In genomic region chr5:150624334-150625163, GRCh38 we compare ENCODE assay signal across 8 cellular contexts. TPM values are rescaled to one million over a fixed set of nuclear protein-coding genes. Genes with fewer than 3 reads are reported as not detected.
DNase-seq lines count a peak whose midpoint lies in the region; ATAC-seq, FAIRE-seq and TF ChIP-seq lines count a peak whose summit lies in the region.

No MANE protein-coding gene starts in this region.

- peak overlapping the region in 5 of 8 donors; percentile 13 to 81 (median 73) for H3K27ac Mint-ChIP-seq in CD8-positive, alpha-beta memory T cell
- H3K27ac Mint-ChIP-seq in MCF 10A (ENCODE audit: low read depth, unreplicated experiment), result no peak overlapping the region

- peak; percentile 36 for ATAC-seq in GM21723 (IDR thresholded peaks at IDR 0.05; ENCODE audit: unreplicated experiment)
- ATAC-seq in GM21447 (IDR thresholded peaks at IDR 0.05; ENCODE audit: unreplicated experiment), result no peak

- peak in 2 of 5 donors; percentile 8 to 15 for DNase-seq in CD8-positive, alpha-beta memory T cell
- DNase-seq in SJSA1 (ENCODE audit: low read depth in 1 of 2, low spot score in 2 of 2), result no peak
- DNase-seq in MCF 10A (ENCODE audit: unreplicated experiment), result no peak
- no peak for DNase-seq in kidney
- peak; percentile 11 for DNase-seq in stimulated activated CD4-positive, alpha-beta T cell treated with anti-CD3 and anti-CD28 coated beads, Interleukin-4, amount 100 ng/mL, for 24 hours
- DNase-seq in activated gamma-delta T cell (lab: John Stamatoyannopoulos, UW), result no peak

- H3K9me3 Mint-ChIP-seq in CD8-positive, alpha-beta memory T cell, result no peaks in the 10 kb centered on the region
- H3K9me3 Mint-ChIP-seq in MCF 10A (ENCODE audit: unreplicated experiment), result no peaks in the 10 kb centered on the region

- peaks cover 0 to 4% (median 0%) of the 10 kb centered on the region in 3 donors for H3K36me3 Mint-ChIP-seq in CD8-positive, alpha-beta memory T cell
- no peaks in the 10 kb centered on the region for H3K36me3 Mint-ChIP-seq in MCF 10A (ENCODE audit: insufficient read depth, unreplicated experiment)

- POLR2A ChIA-PET in CD8-positive, alpha-beta memory T cell (lab: Charles Lee), result no interaction called here
- POLR2A ChIA-PET in MCF 10A (lab: Yijun Ruan, JAX), result no interaction called here

- BruUV-seq in MCF 10A (replicated peaks; lab: Mats Ljungman, UMichigan), result no TSS peak

- H3K9me3 ChIP-seq in CD8-positive, alpha-beta memory T cell (ENCODE audit: low read length), result no peaks in the 10 kb centered on the region
- no peaks in the 10 kb centered on the region for H3K9me3 ChIP-seq in SJSA1 (replicated peaks)
- no peaks in the 10 kb centered on the region for H3K9me3 ChIP-seq in kidney (ENCODE audit: control insufficient read depth in 1 of 2, low read length in 2 of 2)

- peaks cover 11 to 22% (median 15%) of the 10 kb centered on the region in 3 donors for H3K4me1 Mint-ChIP-seq in CD8-positive, alpha-beta memory T cell
- peaks cover 15% of the 10 kb centered on the region for H3K4me1 Mint-ChIP-seq in MCF 10A (ENCODE audit: insufficient read depth, unreplicated experiment)

- peaks cover 13% of the 10 kb centered on the region for H3K4me1 ChIP-seq in CD8-positive, alpha-beta memory T cell (ENCODE audit: insufficient read depth, low read length)
- H3K4me1 ChIP-seq in SJSA1 (replicated peaks) (peaks cover 74% of the 10 kb centered on the region), kidney (ENCODE audit: control insufficient read depth in 1 of 2, insufficient read depth in 1 of 2, low read depth in 1 of 2, low read length in 2 of 2) (peaks cover 6 to 19% of the 10 kb centered on the region in 2 donors)

- CTCF ChIA-PET in CD8-positive, alpha-beta memory T cell (lab: Charles Lee), result no interaction called here
- CTCF ChIA-PET in MCF 10A (lab: Yijun Ruan, JAX), result no interaction called here

- intact Hi-C loops in MCF 10A (cut with micrococcal nuclease) (no loop called here), kidney (cut with DNase I) (no loop called here)

- no peaks in the 10 kb centered on the region for H3K36me3 ChIP-seq in CD8-positive, alpha-beta memory T cell (ENCODE audit: insufficient read depth, low read length)
- 0 out of 2 replicates have a peak, but pooled peaks cover 3% of the 10 kb centered on the region for H3K36me3 ChIP-seq in SJSA1
- H3K36me3 ChIP-seq in kidney (ENCODE audit: control insufficient read depth in 1 of 2, insufficient read depth in 2 of 2, low read length in 2 of 2), result no peaks in the 10 kb centered on the region

- no peak overlapping the region for H3K27ac ChIP-seq in CD8-positive, alpha-beta memory T cell (ENCODE audit: low read depth, low read length)
- H3K27ac ChIP-seq in SJSA1, result no peak overlapping the region
- peak overlapping the region; percentile 86 for H3K27ac ChIP-seq in kidney (ENCODE audit: low read depth in 2 of 2, low read length in 2 of 2)

- peaks cover 17 to 36% of the 10 kb centered on the region in 2 donors for H3K27me3 Mint-ChIP-seq in CD8-positive, alpha-beta memory T cell
- H3K27me3 Mint-ChIP-seq in MCF 10A (ENCODE audit: insufficient read depth, unreplicated experiment), result no peaks in the 10 kb centered on the region

- peak overlapping the region; percentile 75 to 92 (median 77) for H3K4me3 Mint-ChIP-seq in CD8-positive, alpha-beta memory T cell
- peak overlapping the region; percentile 69 for H3K4me3 Mint-ChIP-seq in MCF 10A (ENCODE audit: unreplicated experiment)

- H3K4me3 ChIP-seq in CD8-positive, alpha-beta memory T cell (ENCODE audit: low read length), result peak overlapping the region; percentile 28
- H3K4me3 ChIP-seq in SJSA1 (peak overlapping the region; percentile 45), kidney (ENCODE audit: low read length in 2 of 2) (peak overlapping the region; percentile 43 to 82)

- peak overlapping the region; percentile 83 to 96 for H3K9ac ChIP-seq in kidney (ENCODE audit: low read length in 2 of 2)

- peaks cover 12% of the 10 kb centered on the region for H3K27me3 ChIP-seq in CD8-positive, alpha-beta memory T cell (ENCODE audit: insufficient read depth, low read length, poor library complexity, severe bottlenecking)
- H3K27me3 ChIP-seq in SJSA1 (replicated peaks), result no peaks in the 10 kb centered on the region

- TF ChIP-seq CTCF in MCF 10A (IDR thresholded peaks at IDR 0.05; ENCODE audit: unreplicated experiment) (no peak), kidney (IDR thresholded peaks at IDR 0.05; ENCODE audit: borderline replicate concordance, extremely low read depth, insufficient read depth) (no peak)

- FAIRE-seq in kidney (lab: Jason Lieb, UNC), result no peak

RNA-seq across cellular contexts. Expression of gene SYNPO, which starts 15.9 kb away (rescaled TPM):
- total RNA-seq in CD8-positive, alpha-beta memory T cell, result under 1 TPM in 1 of 2 experiments, not detected in 1; 0.13 TPM
- not detected for polyA plus RNA-seq in CD8-positive, alpha-beta memory T cell
- 3.7 and 6.5 TPM in 2 replicates for total RNA-seq in SJSA1 (2014; rRNA removed; shearing (Covaris generic))
- total RNA-seq in MCF 10A (2022), result 6.3 and 7.1 TPM in 2 replicates
- 87.6 TPM for total RNA-seq in kidney
- 46.3 TPM for polyA plus RNA-seq in kidney (ENCODE audit: insufficient read depth, low read depth, low replicate concordance)

RNA-seq across cellular contexts. Expression of gene MYOZ3, which starts 36.5 kb away (rescaled TPM):
- not detected for total RNA-seq in CD8-positive, alpha-beta memory T cell
- polyA plus RNA-seq in CD8-positive, alpha-beta memory T cell, result not detected
- 0.82 TPM in 1 of 2 replicates, not detected in the other for total RNA-seq in SJSA1 (2014; rRNA removed; shearing (Covaris generic))
- total RNA-seq in MCF 10A (2022) (not detected in 2 replicates), kidney (0.66 TPM)
- polyA plus RNA-seq in kidney (ENCODE audit: insufficient read depth, low read depth, low replicate concordance), result 1.3 TPM

Comparison
In these comparisons a context has a peak if more than half of its experiments do, and no peak if none do; other contexts are left out.
1. H3K27ac ChIP-seq: peak in kidney (2 of 2); none in CD8-positive, alpha-beta memory T cell (single experiment) and SJSA1 (single experiment).
2. RNA of gene SYNPO, which starts 15.9 kb away (total RNA-seq): 87.6 TPM in kidney (single experiment); 3.7 to 6.5 TPM in SJSA1, 6.3 to 7.1 TPM in MCF 10A and 0.13 TPM in CD8-positive, alpha-beta memory T cell; every median in the first group is over 10 times any median in the second.
3. Peak in every context shown above with its lines, with median percentiles within 50 percentile points of each other: H3K4me3 ChIP-seq.